30 cellular contexts compared by ENCODE assay signal in genomic region chr12:110126557-110126956, GRCh38. TPM values are rescaled to one million over a fixed set of nuclear protein-coding genes. Genes with fewer than 3 reads are reported as not detected.
DNase-seq lines count a peak whose midpoint lies in the region; ATAC-seq, FAIRE-seq and TF ChIP-seq lines count a peak whose summit lies in the region.
"Had no signal": no experiment of that assay in that cellular context is flagged by ENCODE, and none has a peak within 500 bp of the region (broad histone marks: within the 10 kb centered on the region; RNA-seq: fewer than 3 reads in every experiment).

No MANE protein-coding gene starts in this region.

- H3K36me3 Mint-ChIP-seq in activated CD4-positive, alpha-beta T cell treated with anti-CD3 and anti-CD28 coated beads, Interleukin-2, amount 10 ng/mL, durations not matched to agents 7 days and 5 days (ENCODE audit: low read depth), result no peaks in the 10 kb centered on the region
- no peaks in the 10 kb centered on the region for H3K36me3 Mint-ChIP-seq in T-cell
- H3K36me3 Mint-ChIP-seq: stimulated activated naive B cell treated with anti-CD40 and anti-IgM and Interleukin-4, amounts not matched to agents 10 μg/mL and 1 μg/mL and 100 μg/mL, for 72 hours had no signal

- TF ChIP-seq CTCF in HepG2 (CRISPR knock-in tag; IDR thresholded peaks at IDR 0.05), result no peak
- no peak for TF ChIP-seq CTCF in psoas muscle (IDR thresholded peaks at IDR 0.05)

- TSS peak; percentile 32 for BruUV-seq in HepG2 (replicated peaks; lab: Mats Ljungman, UMichigan)

- no peak overlapping the region for H3K4me2 ChIP-seq in HepG2 (ENCODE audit: low read depth, low read length)
- H3K4me2 ChIP-seq: smooth muscle cell had no signal

- 94% methylated on average over 3 of the region's 3 CpGs for WGBS in HepG2 (ENCODE audit: low lambda C conversion rate)
- 70 to 83% (median 71%) methylated on average over 3 of the region's 3 CpGs for WGBS in psoas muscle, 3 donors

- H3K79me2 ChIP-seq in HepG2 (ENCODE audit: insufficient read depth, low read length), result peaks cover 8% of the 10 kb centered on the region

- no peak for TF ChIP-seq POLR2A in HepG2 (IDR thresholded peaks at IDR 0.05; ENCODE audit: insufficient read depth in 1 of 2, low read depth in 2 of 2, low read length in 2 of 2)

- in situ Hi-C loops in HepG2 (cut with HindIII; ENCODE audit: extremely low pct_ligation_motif_present, low pct_unique_long_range_greater_than_20kb), result no loop called here

- intact Hi-C loops in HepG2 (cut with micrococcal nuclease; ENCODE audit: unreplicated experiment), result no loop called here
- intact Hi-C loops in psoas muscle (cut with DNase I), result no loop called here

- H3K9me3 ChIP-seq in HepG2 (ENCODE audit: low read length) (no peaks in the 10 kb centered on the region), psoas muscle (no peaks in the 10 kb centered on the region)
- H3K9me3 ChIP-seq: BE2C, lower lobe of right lung, suprapubic skin had no signal

- peaks cover 35% of the 10 kb centered on the region for H3K4me1 ChIP-seq in HepG2 (ENCODE audit: insufficient read depth, low read length)
- peaks cover 7% of the 10 kb centered on the region for H3K4me1 ChIP-seq in psoas muscle

- ATAC-seq in T-cell (replicated peaks in 1 of 4), result no peak
- no peak for ATAC-seq in HepG2
- ATAC-seq in psoas muscle, result no peak
- no peak for ATAC-seq in HG03442 (IDR thresholded peaks at IDR 0.05; ENCODE audit: unreplicated experiment)
- ATAC-seq: activated CD8-positive, alpha-beta T cell treated with anti-CD3 and anti-CD28 coated beads for 36 hours; lower lobe of right lung; stimulated activated naive B cell treated with anti-CD40 and anti-IgM and Interleukin-4, amounts not matched to agents 10 μg/mL and 1 μg/mL and 100 μg/mL, for 72 hours had no signal

- no peak overlapping the region for H2AFZ ChIP-seq in HepG2 (ENCODE audit: low read length)

- H3K36me3 ChIP-seq in HepG2 (replicated peaks in 1 of 2; ENCODE audit: control insufficient read depth in 1 of 2, insufficient read depth in 2 of 2, low read length in 2 of 2), result peaks cover 1 to 15% of the 10 kb centered on the region in 2 experiments; a peak in 1 of 5 replicates
- H3K36me3 ChIP-seq in psoas muscle (ENCODE audit: insufficient read depth in 1 of 2, low read depth in 1 of 2), result peaks cover 0 to 36% of the 10 kb centered on the region in 2 donors

- no peak for TF ChIP-seq RAD21 in HepG2 (CRISPR knock-in tag; IDR thresholded peaks at IDR 0.05)

- H3K9ac ChIP-seq in HepG2 (ENCODE audit: insufficient read depth, low read depth, low read length), result no peak overlapping the region

- POLR2A ChIA-PET in activated CD4-positive, alpha-beta T cell treated with anti-CD3 and anti-CD28 coated beads, Interleukin-2, amount 10 ng/mL, durations not matched to agents 7 days and 5 days (lab: Charles Lee), result interaction anchor here (0.6 kb wide), 1 partner anchor 164 kb away, joined by 3 read pairs; no protein-coding TSS in a partner anchor
- POLR2A ChIA-PET in T-cell (lab: Charles Lee) (interaction anchor here in 1 of 2 donors (0.7 kb wide), 1 partner anchor 129 kb away, joined by 3 read pairs; no protein-coding TSS in a partner anchor), HepG2 (lab: Yijun Ruan, JAX) (no interaction called here)

- H3K27me3 ChIP-seq in HepG2 (ENCODE audit: control insufficient read depth in 1 of 2, insufficient read depth in 2 of 2, low read length in 2 of 2) (no peaks in the 10 kb centered on the region; a peak in 1 of 5 replicates), psoas muscle (ENCODE audit: insufficient read depth in 3 of 3, low read length in 2 of 3) (no peaks in the 10 kb centered on the region)
- H3K27me3 ChIP-seq: BE2C, brain microvascular endothelial cell, suprapubic skin had no signal

- FAIRE-seq in HepG2 (lab: Jason Lieb, UNC), result no peak
- FAIRE-seq: colon, GM12892, kidney, urothelium cell line had no signal

- peaks cover 14% of the 10 kb centered on the region for H3K27me3 Mint-ChIP-seq in activated CD4-positive, alpha-beta T cell treated with anti-CD3 and anti-CD28 coated beads, Interleukin-2, amount 10 ng/mL, durations not matched to agents 7 days and 5 days
- peaks cover 0 to 1% of the 10 kb centered on the region in 2 donors for H3K27me3 Mint-ChIP-seq in T-cell
- H3K27me3 Mint-ChIP-seq: stimulated activated naive B cell treated with anti-CD40 and anti-IgM and Interleukin-4, amounts not matched to agents 10 μg/mL and 1 μg/mL and 100 μg/mL, for 72 hours had no signal

- H4K20me1 ChIP-seq in HepG2 (ENCODE audit: insufficient read depth, low read length), result no peaks in the 10 kb centered on the region

- H3K27ac ChIP-seq in HepG2 (ENCODE audit: extremely low read length, insufficient read depth, low read length) (no peak overlapping the region), psoas muscle (peak overlapping the region; percentile 5)
- H3K27ac ChIP-seq: brain microvascular endothelial cell, lower lobe of right lung, suprapubic skin had no signal

- H3K4me3 ChIP-seq in HepG2 (replicated peaks in 1 of 3; ENCODE audit: insufficient read depth in 1 of 3, low read depth in 2 of 3, low read length in 3 of 3) (no peak overlapping the region), psoas muscle (no peak overlapping the region)
- H3K4me3 ChIP-seq: lower lobe of right lung, smooth muscle cell, suprapubic skin had no signal

- no peak overlapping the region for H3K4me3 Mint-ChIP-seq in activated CD4-positive, alpha-beta T cell treated with anti-CD3 and anti-CD28 coated beads, Interleukin-2, amount 10 ng/mL, durations not matched to agents 7 days and 5 days
- H3K4me3 Mint-ChIP-seq in T-cell, result peak overlapping the region in 2 of 3 donors; percentile 22 to 29
- H3K4me3 Mint-ChIP-seq: activated CD8-positive, alpha-beta T cell treated with anti-CD3 and anti-CD28 coated beads for 36 hours; stimulated activated naive B cell treated with anti-CD40 and anti-IgM and Interleukin-4, amounts not matched to agents 10 μg/mL and 1 μg/mL and 100 μg/mL, for 72 hours had no signal

- H3K9me3 Mint-ChIP-seq in activated CD4-positive, alpha-beta T cell treated with anti-CD3 and anti-CD28 coated beads, Interleukin-2, amount 10 ng/mL, durations not matched to agents 7 days and 5 days, result no peaks in the 10 kb centered on the region
- H3K9me3 Mint-ChIP-seq in T-cell, result no peaks in the 10 kb centered on the region
- H3K9me3 Mint-ChIP-seq: activated CD8-positive, alpha-beta T cell treated with anti-CD3 and anti-CD28 coated beads for 36 hours; stimulated activated naive B cell treated with anti-CD40 and anti-IgM and Interleukin-4, amounts not matched to agents 10 μg/mL and 1 μg/mL and 100 μg/mL, for 72 hours had no signal

- DNase-seq in activated CD4-positive, alpha-beta T cell treated with anti-CD3 and anti-CD28 coated beads, Interleukin-2, amount 10 ng/mL, durations not matched to agents 7 days and 5 days, result no peak
- DNase-seq in activated CD4-positive, alpha-beta T cell treated with anti-CD3 and anti-CD28 coated beads, Interleukin-2, amount 50 U/mL, for 1 hour, result no peak
- no peak for DNase-seq in T-cell
- no peak for DNase-seq in HepG2 (ENCODE audit: low spot score)
- no peak for DNase-seq in psoas muscle
- no peak for DNase-seq in GOT3 (lab: John Stamatoyannopoulos, UW)
- no peak for DNase-seq in dermis blood vessel endothelial cell
- DNase-seq: activated CD8-positive, alpha-beta T cell treated with anti-CD3 and anti-CD28 coated beads for 36 hours; activated effector memory CD4-positive, alpha-beta T cell treated with Interleukin-2 at 50 U/mL for 16 hours; BE2C; brain microvascular endothelial cell; HCEC 1CT; kidney; lower lobe of right lung; NCI-H1105 treated with DMSO at 0.1 percent for 48 hours; NCI-H2029; NCI-H2227 treated with DMSO at 0.1 percent for 48 hours; NCI-H82; occipital lobe; OCI-M1; retina; Right ventricle myocardium superior; stimulated activated CD4-positive, alpha-beta T cell treated with anti-CD3 and anti-CD28 coated beads, Interleukin-4, amount 100 ng/mL, for 1 hour; stimulated activated naive B cell treated with anti-CD40 and anti-IgM and Interleukin-4, amounts not matched to agents 10 μg/mL and 1 μg/mL and 100 μg/mL, for 72 hours had no signal

- CTCF ChIA-PET in activated CD4-positive, alpha-beta T cell treated with anti-CD3 and anti-CD28 coated beads, Interleukin-2, amount 10 ng/mL, durations not matched to agents 7 days and 5 days (lab: Charles Lee), result no interaction called here
- CTCF ChIA-PET in T-cell (lab: Charles Lee), result interaction anchor here in 1 of 2 donors (0.6 kb wide), 1 partner anchor 260 kb away, joined by 3 read pairs; no protein-coding TSS in a partner anchor
- CTCF ChIA-PET in HepG2 (lab: Yijun Ruan, JAX; ENCODE audit: low intra/inter-chr PET ratio, low total read pairs), result no interaction called here

- H3K27ac Mint-ChIP-seq in activated CD4-positive, alpha-beta T cell treated with anti-CD3 and anti-CD28 coated beads, Interleukin-2, amount 10 ng/mL, durations not matched to agents 7 days and 5 days, result peak overlapping the region; percentile 44
- H3K27ac Mint-ChIP-seq in T-cell, result no peak overlapping the region
- H3K27ac Mint-ChIP-seq: activated CD8-positive, alpha-beta T cell treated with anti-CD3 and anti-CD28 coated beads for 36 hours; stimulated activated naive B cell treated with anti-CD40 and anti-IgM and Interleukin-4, amounts not matched to agents 10 μg/mL and 1 μg/mL and 100 μg/mL, for 72 hours had no signal

- peaks cover 8% of the 10 kb centered on the region for H3K4me1 Mint-ChIP-seq in activated CD4-positive, alpha-beta T cell treated with anti-CD3 and anti-CD28 coated beads, Interleukin-2, amount 10 ng/mL, durations not matched to agents 7 days and 5 days
- H3K4me1 Mint-ChIP-seq in T-cell, result peaks cover 0 to 8% (median 7%) of the 10 kb centered on the region in 3 donors

- no peak for TF ChIP-seq EP300 in HepG2 (IDR thresholded peaks at IDR 0.05; ENCODE audit: low read depth in 2 of 2, low read length in 2 of 2)
- no peak for TF ChIP-seq EP300 in HepG2 (CRISPR knock-in tag; IDR thresholded peaks at IDR 0.05; ENCODE audit: borderline replicate concordance)

RNA-seq across cellular contexts. Expression of gene IFT81, which starts 2.4 kb away (rescaled TPM):
- total RNA-seq in activated CD4-positive, alpha-beta T cell treated with anti-CD3 and anti-CD28 coated beads, Interleukin-2, amount 10 ng/mL, durations not matched to agents 7 days and 5 days, result 1 to 10 TPM; 2.5 to 2.9 TPM
- total RNA-seq in T-cell, result 1 to 10 TPM in 4 of 5 donors, under 1 TPM in 1; 0.73 to 2.3 (median 1.5) TPM
- 13.0 and 13.3 TPM in 2 replicates for total RNA-seq in HepG2 (2016; rRNA removed; fragmentation: Illumina TruSeq; extraction: Trizol)
- total RNA-seq in HepG2 (2016; cell fraction: cytosol; rRNA removed; fragmentation: Illumina TruSeq; extraction: Trizol; ENCODE audit: low read depth), result 11.0 and 12.4 TPM in 2 replicates
- 11.7 and 13.4 TPM in 2 replicates for total RNA-seq in HepG2 (2016; cell fraction: insoluble cytoplasmic fraction; rRNA removed; fragmentation: Illumina TruSeq; extraction: Trizol)
- total RNA-seq in HepG2 (2016; cell fraction: membrane; rRNA removed; fragmentation: Illumina TruSeq; extraction: Trizol), result 6.8 and 7.4 TPM in 2 replicates
- 15.0 and 16.9 TPM in 2 replicates for total RNA-seq in HepG2 (2016; cell fraction: nucleus; rRNA removed; fragmentation: Illumina TruSeq; extraction: Trizol)
- polyA plus RNA-seq in HepG2 (2011; rRNA removed), result 3.1 and 4.2 TPM in 2 replicates
- polyA plus RNA-seq in HepG2 (2011; cell fraction: cytosol; rRNA removed), result 1.2 and 1.5 TPM in 2 replicates
- 7.0 and 7.1 TPM in 2 replicates for polyA plus RNA-seq in HepG2 (2011; cell fraction: nucleus; rRNA removed)
- polyA plus RNA-seq in HepG2 (2012), result 4.5 and 5.3 TPM in 2 replicates
- 0.58 and 0.62 TPM in 2 replicates for polyA plus RNA-seq in HepG2 (2016; cell fraction: cytosol; fragmentation: Illumina TruSeq; extraction: Trizol; ENCODE audit: low read depth)
- polyA plus RNA-seq in HepG2 (2016; cell fraction: insoluble cytoplasmic fraction; fragmentation: Illumina TruSeq; extraction: Trizol; ENCODE audit: low read depth), result 11.3 and 11.5 TPM in 2 replicates
- 1.2 and 1.8 TPM in 2 replicates for polyA plus RNA-seq in HepG2 (2016; cell fraction: membrane; fragmentation: Illumina TruSeq; extraction: Trizol; ENCODE audit: low read depth)
- polyA plus RNA-seq in HepG2 (2016; cell fraction: nucleus; fragmentation: Illumina TruSeq; extraction: Trizol; ENCODE audit: insufficient read depth, low read depth), result 21.3 and 21.4 TPM in 2 replicates
- polyA minus RNA-seq in HepG2 (2011; rRNA and poly(A)+ RNA removed; ENCODE audit: low replicate concordance), result 1.5 and 2.3 TPM in 2 replicates
- 3.5 and 4.3 TPM in 2 replicates for polyA minus RNA-seq in HepG2 (2011; cell fraction: cytosol; rRNA and poly(A)+ RNA removed)
- polyA minus RNA-seq in HepG2 (2011; cell fraction: nucleus; rRNA and poly(A)+ RNA removed), result 13.3 and 14.9 TPM in 2 replicates
- 1 to 10 TPM; 4.1 to 9.6 (median 5.3) TPM for total RNA-seq in psoas muscle
- 1 to 10 TPM; 2.5 to 8.7 (median 3.8) TPM for polyA plus RNA-seq in psoas muscle
- 8.2 and 10.2 TPM in 2 replicates for total RNA-seq in dermis blood vessel endothelial cell
